ENCODE assay signal across 12 cellular contexts in the genomic region with DNA sequence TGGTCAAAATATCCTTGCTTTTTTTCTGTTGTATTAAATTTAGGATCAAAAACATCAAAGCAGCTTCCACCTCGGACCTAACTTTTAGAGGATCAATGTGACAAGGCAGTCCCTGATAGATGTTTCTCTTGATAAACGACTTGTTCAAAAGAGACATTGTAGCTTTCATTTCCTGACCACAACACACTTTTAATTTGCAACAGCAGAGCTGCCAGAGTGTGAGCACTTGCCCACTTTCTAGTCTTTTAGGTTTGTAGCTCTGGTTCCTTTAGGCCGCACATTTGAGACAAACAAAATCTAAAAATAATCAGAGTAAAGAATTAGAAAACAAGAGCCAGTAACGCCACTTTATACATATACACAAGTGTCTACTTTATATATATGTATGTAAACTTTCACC. TPM values are rescaled to one million over a fixed set of nuclear protein-coding genes. Genes with fewer than 3 reads are reported as not detected.
DNase-seq lines count a peak whose midpoint lies in the region; ATAC-seq, FAIRE-seq and TF ChIP-seq lines count a peak whose summit lies in the region.
"Had no signal": no experiment of that assay in that cellular context is flagged by ENCODE, and none has a peak within 500 bp of the region (broad histone marks: within the 10 kb centered on the region; RNA-seq: fewer than 3 reads in every experiment).

No MANE protein-coding gene starts in this region.

- H3K27ac ChIP-seq in A549, result no peak overlapping the region
- H3K27ac ChIP-seq in OCI-LY7 (ENCODE audit: low read depth, low read length, poor library complexity, severe bottlenecking), result no peak overlapping the region

- H3K9me3 ChIP-seq in A549 (no peaks in the 10 kb centered on the region), neuron (ENCODE audit: low read length) (no peaks in the 10 kb centered on the region), OCI-LY7 (ENCODE audit: low read length) (no peaks in the 10 kb centered on the region)

- no peak for ATAC-seq in A549
- no peak for ATAC-seq in HG02884 (IDR thresholded peaks at IDR 0.05; ENCODE audit: unreplicated experiment)
- no peak for ATAC-seq in GM19328 (IDR thresholded peaks at IDR 0.05; ENCODE audit: unreplicated experiment)

- H3K4me2 ChIP-seq in A549 (peak overlapping the region; percentile 50), OCI-LY7 (ENCODE audit: low read length) (no peak overlapping the region)

- H3K36me3 ChIP-seq in neuron (ENCODE audit: insufficient read depth, low read length) (peaks cover 3% of the 10 kb centered on the region), OCI-LY7 (ENCODE audit: insufficient read depth, low read length) (no peaks in the 10 kb centered on the region)

- peaks cover 37% of the 10 kb centered on the region for H3K4me1 ChIP-seq in A549
- H3K4me1 ChIP-seq in neuron (ENCODE audit: insufficient read depth, low read length), result peaks cover 35% of the 10 kb centered on the region
- no peaks in the 10 kb centered on the region for H3K4me1 ChIP-seq in OCI-LY7 (ENCODE audit: insufficient read depth, low read length, poor library complexity, severe bottlenecking)

- POLR2A ChIA-PET in A549 (lab: Yijun Ruan, JAX), result no interaction called here
- POLR2A ChIA-PET in OCI-LY7 (lab: Charles Lee), result interaction anchor here (0.6 to 0.9 kb wide), 2 partner anchors 10 to 995 kb away, joined by 3 to 4 read pairs; no protein-coding TSS in a partner anchor

- no peak for TF ChIP-seq CTCF in A549 (IDR thresholded peaks at IDR 0.05)
- TF ChIP-seq CTCF in epithelial cell of proximal tubule (conservative IDR thresholded peaks at IDR 0.05; ENCODE audit: low read depth, low read length), result no peak
- TF ChIP-seq CTCF in OCI-LY7 (conservative IDR thresholded peaks at IDR 0.05; ENCODE audit: low read length), result no peak

- no peak for TF ChIP-seq RAD21 in A549 (conservative IDR thresholded peaks at IDR 0.05 in 1 of 2, IDR thresholded peaks at IDR 0.05 in 1 of 2)

- no peak overlapping the region for H3K4me3 ChIP-seq in A549
- peak overlapping the region; percentile 63 for H3K4me3 ChIP-seq in epithelial cell of proximal tubule (ENCODE audit: low read depth, low read length)
- peak overlapping the region; percentile 96 for H3K4me3 ChIP-seq in neuron (ENCODE audit: low read length)
- H3K4me3 ChIP-seq in OCI-LY7 (ENCODE audit: low read depth, low read length, poor library complexity, severe bottlenecking), result no peak overlapping the region

- TF ChIP-seq POLR2A in A549 (IDR thresholded peaks at IDR 0.05; ENCODE audit: low read length), result no peak

- no peak overlapping the region for H2AFZ ChIP-seq in neuron (ENCODE audit: low read depth, low read length)
- no peak overlapping the region for H2AFZ ChIP-seq in OCI-LY7 (ENCODE audit: low read length)

- H3K9me2 ChIP-seq in OCI-LY7 (ENCODE audit: insufficient read depth, low read length), result no peaks in the 10 kb centered on the region

- CTCF ChIA-PET in A549 (lab: Yijun Ruan, JAX) (no interaction called here), OCI-LY7 (lab: Charles Lee; ENCODE audit: unreplicated experiment) (no interaction called here)

- no peak for TF ChIP-seq EP300 in A549 (IDR thresholded peaks at IDR 0.05)

- WGBS in A549 (ENCODE audit: missing lambda C conversion rate), result 52% methylated on average over 4 of the region's 4 CpGs

- H3K27me3 ChIP-seq in neuron (ENCODE audit: insufficient read depth, low read length), result no peaks in the 10 kb centered on the region

- DNase-seq in A549 (ENCODE audit: low read depth in 1 of 2, low spot score in 1 of 2) (no peak), NCI-H748 (lab: John Stamatoyannopoulos, UW; ENCODE audit: unreplicated experiment) (peak; percentile 47), epithelial cell of proximal tubule (ENCODE audit: low read depth) (no peak), OCI-LY7 (ENCODE audit: low spot score) (no peak), NCI-H2081 treated with DMSO at 0.1 percent for 48 hours (lab: John Stamatoyannopoulos, UW) (no peak)
- DNase-seq: activated CD4-positive, alpha-beta T cell treated with anti-CD3 and anti-CD28 coated beads, Interleukin-2, amount 50 U/mL, for 1 hour; AML-193; NCI-H1105 treated with DMSO at 0.1 percent for 48 hours; SHP77 had no signal

- no peaks in the 10 kb centered on the region for H3K79me2 ChIP-seq in OCI-LY7 (ENCODE audit: insufficient read depth, low read depth, low read length)

- FAIRE-seq in A549 (lab: Jason Lieb, UNC), result no peak

- intact Hi-C loops in OCI-LY7 (cut with micrococcal nuclease; ENCODE audit: unreplicated experiment), result no loop called here

- BruUV-seq in OCI-LY7 (replicated peaks; lab: Mats Ljungman, UMichigan), result no TSS peak

- no peaks in the 10 kb centered on the region for H4K20me1 ChIP-seq in OCI-LY7 (ENCODE audit: insufficient read depth, low read length)

TF ChIP-seq in A549, 52 proteins besides CTCF, POLR2A, EP300 and RAD21:
- TF ChIP-seq, protein P1, sequence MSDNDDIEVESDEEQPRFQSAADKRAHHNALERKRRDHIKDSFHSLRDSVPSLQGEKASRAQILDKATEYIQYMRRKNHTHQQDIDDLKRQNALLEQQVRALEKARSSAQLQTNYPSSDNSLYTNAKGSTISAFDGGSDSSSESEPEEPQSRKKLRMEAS (IDR thresholded peaks at IDR 0.05), result no peak
- no peak for TF ChIP-seq KDM5A (IDR thresholded peaks at IDR 0.05)
- no peak for TF ChIP-seq CHD2 (IDR thresholded peaks at IDR 0.05; ENCODE audit: low read length, partially characterized antibody)
- TF ChIP-seq KDM1A (IDR thresholded peaks at IDR 0.05; ENCODE audit: low read depth), result no peak
- TF ChIP-seq ZSCAN20 (CRISPR knock-in tag; IDR thresholded peaks at IDR 0.05), result no peak
- TF ChIP-seq CBX8 (IDR thresholded peaks at IDR 0.05), result no peak
- TF ChIP-seq JUNB (IDR thresholded peaks at IDR 0.05), result no peak
- TF ChIP-seq GATA3 (IDR thresholded peaks at IDR 0.05; ENCODE audit: borderline replicate concordance), result no peak
- no peak for TF ChIP-seq BHLHE40 (IDR thresholded peaks at IDR 0.05; ENCODE audit: low read depth, low read length)
- TF ChIP-seq, protein P2, sequence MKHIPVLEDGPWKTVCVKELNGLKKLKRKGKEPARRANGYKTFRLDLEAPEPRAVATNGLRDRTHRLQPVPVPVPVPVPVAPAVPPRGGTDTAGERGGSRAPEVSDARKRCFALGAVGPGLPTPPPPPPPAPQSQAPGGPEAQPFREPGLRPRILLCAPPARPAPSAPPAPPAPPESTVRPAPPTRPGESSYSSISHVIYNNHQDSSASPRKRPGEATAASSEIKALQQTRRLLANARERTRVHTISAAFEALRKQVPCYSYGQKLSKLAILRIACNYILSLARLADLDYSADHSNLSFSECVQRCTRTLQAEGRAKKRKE (CRISPR knock-in tag; IDR thresholded peaks at IDR 0.05; ENCODE audit: low read depth), result no peak
- TF ChIP-seq HOXB13 (CRISPR knock-in tag; IDR thresholded peaks at IDR 0.05; ENCODE audit: low read depth), result no peak
- no peak for TF ChIP-seq ZNF302 (CRISPR knock-in tag; IDR thresholded peaks at IDR 0.05)

RNA-seq across cellular contexts. Expression of a gene that starts 3.1 kb away (rescaled TPM):
- 3.8 and 5.9 TPM in 2 replicates for polyA plus RNA-seq in A549 (2011; rRNA removed)
- 0.73 and 0.75 TPM in 2 replicates for polyA plus RNA-seq in A549 (2012; cell fraction: cytosol; rRNA removed)
- polyA plus RNA-seq in A549 (2012; cell fraction: nucleus; rRNA removed), result 1.4 and 2.2 TPM in 2 replicates
- polyA plus RNA-seq in A549 (2017; fragmentation: RNase III; extraction: RNeasy Plus Mini Kit Qiagen cat#74134 plus additional on column Dnase treatment), result 1.8 to 1.9 TPM (median 1.9 TPM) in 3 replicates
- 5.1 and 6.2 TPM in 2 replicates for polyA minus RNA-seq in A549 (2011; rRNA and poly(A)+ RNA removed)
- 3.2 and 7.7 TPM in 2 replicates for total RNA-seq in epithelial cell of proximal tubule
- not detected in 2 replicates for total RNA-seq in OCI-LY7 (2014; rRNA removed; shearing (Covaris generic))
- total RNA-seq in OCI-LY7 (2022), result not detected in 2 replicates

Comparison
In these comparisons a context has a peak if more than half of its experiments do, and no peak if none do; other contexts are left out.
1. H3K4me3 ChIP-seq: peak in epithelial cell of proximal tubule (single experiment) and neuron (single experiment); none in A549 (single experiment) and OCI-LY7 (single experiment).